In genomic region chr1:247335871-247336270, GRCh38 we compare ENCODE assay signal across 1 cellular context.
TF ChIP-seq lines count a peak whose summit lies in the region.

No MANE protein-coding gene starts in this region.

TF ChIP-seq in WTC11, 78 proteins besides CTCF, POLR2A, EP300 and RAD21 (continued from another document):
- TF ChIP-seq AR (CRISPR knock-in tag; IDR thresholded peaks at IDR 0.05) (no peak), SOX15 (CRISPR knock-in tag; IDR thresholded peaks at IDR 0.05) (no peak)
